In the genomic region with DNA sequence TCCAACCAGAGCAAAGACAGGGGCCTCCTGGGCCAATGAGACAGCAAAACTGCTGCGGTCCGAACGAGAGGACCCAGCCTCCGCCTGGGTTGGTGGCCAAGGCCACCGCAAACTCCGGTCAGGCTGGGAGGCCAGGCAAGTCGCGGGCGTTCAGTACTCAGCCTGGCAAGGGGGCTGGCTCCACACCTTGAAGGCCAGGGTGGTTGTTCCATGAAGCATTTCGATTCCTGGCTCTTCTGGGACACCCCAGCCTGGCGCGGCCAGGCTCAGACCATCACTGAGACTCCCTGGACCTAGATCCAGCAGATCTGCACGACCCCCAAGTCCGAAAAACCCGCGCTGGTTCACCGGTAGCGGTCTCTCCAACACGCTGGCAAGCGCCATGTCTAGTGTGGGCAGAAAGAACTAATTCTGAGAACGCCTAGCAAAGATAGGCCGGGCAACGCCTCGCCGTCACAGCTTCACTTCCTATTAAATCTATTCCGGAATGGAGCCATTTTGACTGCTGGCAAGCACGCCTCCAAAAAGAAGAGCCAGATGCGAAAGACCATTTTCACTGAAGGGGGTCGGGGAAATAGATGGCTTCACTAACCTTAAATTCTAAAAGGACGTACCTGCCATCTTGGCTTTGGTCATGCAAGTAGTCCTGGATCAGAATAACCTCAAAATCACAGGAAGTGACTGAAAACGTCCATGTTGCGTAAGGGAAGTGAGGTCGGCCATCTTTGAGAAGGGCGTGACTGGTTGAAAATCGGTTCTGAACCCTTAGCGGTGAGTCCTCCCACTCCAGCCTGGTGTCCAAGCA, we compare ENCODE assay signal across 1 cellular context.
TF ChIP-seq lines count a peak whose summit lies in the region.

A gene (minus strand): TSS at position 403 of the 805 bp plus-strand sequence. CDS start 19 bp downstream, at position 384.

TF ChIP-seq in HepG2, 621 proteins besides CTCF, POLR2A, EP300 and RAD21 (continued from another document and continues in another):
- TF ChIP-seq, protein P1, sequence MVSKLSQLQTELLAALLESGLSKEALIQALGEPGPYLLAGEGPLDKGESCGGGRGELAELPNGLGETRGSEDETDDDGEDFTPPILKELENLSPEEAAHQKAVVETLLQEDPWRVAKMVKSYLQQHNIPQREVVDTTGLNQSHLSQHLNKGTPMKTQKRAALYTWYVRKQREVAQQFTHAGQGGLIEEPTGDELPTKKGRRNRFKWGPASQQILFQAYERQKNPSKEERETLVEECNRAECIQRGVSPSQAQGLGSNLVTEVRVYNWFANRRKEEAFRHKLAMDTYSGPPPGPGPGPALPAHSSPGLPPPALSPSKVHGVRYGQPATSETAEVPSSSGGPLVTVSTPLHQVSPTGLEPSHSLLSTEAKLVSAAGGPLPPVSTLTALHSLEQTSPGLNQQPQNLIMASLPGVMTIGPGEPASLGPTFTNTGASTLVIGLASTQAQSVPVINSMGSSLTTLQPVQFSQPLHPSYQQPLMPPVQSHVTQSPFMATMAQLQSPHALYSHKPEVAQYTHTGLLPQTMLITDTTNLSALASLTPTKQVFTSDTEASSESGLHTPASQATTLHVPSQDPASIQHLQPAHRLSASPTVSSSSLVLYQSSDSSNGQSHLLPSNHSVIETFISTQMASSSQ (IDR thresholded peaks at IDR 0.05; ENCODE audit: low read depth), result peak; percentile 12; the same call in 1 of the 2 replicates
- TF ChIP-seq, protein P1 (CRISPR knock-in tag; IDR thresholded peaks at IDR 0.05; ENCODE audit: borderline replicate concordance), result peak; percentile 83; the same call in 1 of the 2 replicates
- peak; percentile 87 for TF ChIP-seq ZBTB20 (CRISPR knock-in tag; IDR thresholded peaks at IDR 0.05; ENCODE audit: borderline replicate concordance, low read depth)
- TF ChIP-seq, protein P2, sequence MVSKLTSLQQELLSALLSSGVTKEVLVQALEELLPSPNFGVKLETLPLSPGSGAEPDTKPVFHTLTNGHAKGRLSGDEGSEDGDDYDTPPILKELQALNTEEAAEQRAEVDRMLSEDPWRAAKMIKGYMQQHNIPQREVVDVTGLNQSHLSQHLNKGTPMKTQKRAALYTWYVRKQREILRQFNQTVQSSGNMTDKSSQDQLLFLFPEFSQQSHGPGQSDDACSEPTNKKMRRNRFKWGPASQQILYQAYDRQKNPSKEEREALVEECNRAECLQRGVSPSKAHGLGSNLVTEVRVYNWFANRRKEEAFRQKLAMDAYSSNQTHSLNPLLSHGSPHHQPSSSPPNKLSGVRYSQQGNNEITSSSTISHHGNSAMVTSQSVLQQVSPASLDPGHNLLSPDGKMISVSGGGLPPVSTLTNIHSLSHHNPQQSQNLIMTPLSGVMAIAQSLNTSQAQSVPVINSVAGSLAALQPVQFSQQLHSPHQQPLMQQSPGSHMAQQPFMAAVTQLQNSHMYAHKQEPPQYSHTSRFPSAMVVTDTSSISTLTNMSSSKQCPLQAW (CRISPR knock-in tag; IDR thresholded peaks at IDR 0.05), result peak; percentile 87; the same call in 1 of the 2 replicates
- TF ChIP-seq TCF7 (IDR thresholded peaks at IDR 0.05; ENCODE audit: low read depth), result no peak; the same call in 1 of the 2 replicates
- no peak; the same call in none of the 2 replicates for TF ChIP-seq ZNF3 (CRISPR knock-in tag; IDR thresholded peaks at IDR 0.05)
- peak; percentile 96; the same call in 1 of the 2 replicates for TF ChIP-seq SRY (CRISPR knock-in tag; IDR thresholded peaks at IDR 0.05)
- no peak; the same call in 1 of the 2 replicates for TF ChIP-seq ESRRA (CRISPR knock-in tag; IDR thresholded peaks at IDR 0.05; ENCODE audit: low read depth)
- TF ChIP-seq SMYD3 (CRISPR knock-in tag; IDR thresholded peaks at IDR 0.05), result peak; percentile 88
- TF ChIP-seq ZNF605 (CRISPR knock-in tag; IDR thresholded peaks at IDR 0.05), result peak; percentile 100
- TF ChIP-seq ARNT2 (CRISPR knock-in tag; IDR thresholded peaks at IDR 0.05; ENCODE audit: low read depth), result peak; percentile 68; the same call in 1 of the 2 replicates
- TF ChIP-seq CEBPG (CRISPR knock-in tag; IDR thresholded peaks at IDR 0.05), result peak; percentile 97
- TF ChIP-seq, protein P3, sequence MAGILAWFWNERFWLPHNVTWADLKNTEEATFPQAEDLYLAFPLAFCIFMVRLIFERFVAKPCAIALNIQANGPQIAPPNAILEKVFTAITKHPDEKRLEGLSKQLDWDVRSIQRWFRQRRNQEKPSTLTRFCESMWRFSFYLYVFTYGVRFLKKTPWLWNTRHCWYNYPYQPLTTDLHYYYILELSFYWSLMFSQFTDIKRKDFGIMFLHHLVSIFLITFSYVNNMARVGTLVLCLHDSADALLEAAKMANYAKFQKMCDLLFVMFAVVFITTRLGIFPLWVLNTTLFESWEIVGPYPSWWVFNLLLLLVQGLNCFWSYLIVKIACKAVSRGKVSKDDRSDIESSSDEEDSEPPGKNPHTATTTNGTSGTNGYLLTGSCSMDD (CRISPR knock-in tag; IDR thresholded peaks at IDR 0.05), result 0 out of 2 replicates have a peak, but pooled peaks have one; percentile 76
- TF ChIP-seq, protein P4, sequence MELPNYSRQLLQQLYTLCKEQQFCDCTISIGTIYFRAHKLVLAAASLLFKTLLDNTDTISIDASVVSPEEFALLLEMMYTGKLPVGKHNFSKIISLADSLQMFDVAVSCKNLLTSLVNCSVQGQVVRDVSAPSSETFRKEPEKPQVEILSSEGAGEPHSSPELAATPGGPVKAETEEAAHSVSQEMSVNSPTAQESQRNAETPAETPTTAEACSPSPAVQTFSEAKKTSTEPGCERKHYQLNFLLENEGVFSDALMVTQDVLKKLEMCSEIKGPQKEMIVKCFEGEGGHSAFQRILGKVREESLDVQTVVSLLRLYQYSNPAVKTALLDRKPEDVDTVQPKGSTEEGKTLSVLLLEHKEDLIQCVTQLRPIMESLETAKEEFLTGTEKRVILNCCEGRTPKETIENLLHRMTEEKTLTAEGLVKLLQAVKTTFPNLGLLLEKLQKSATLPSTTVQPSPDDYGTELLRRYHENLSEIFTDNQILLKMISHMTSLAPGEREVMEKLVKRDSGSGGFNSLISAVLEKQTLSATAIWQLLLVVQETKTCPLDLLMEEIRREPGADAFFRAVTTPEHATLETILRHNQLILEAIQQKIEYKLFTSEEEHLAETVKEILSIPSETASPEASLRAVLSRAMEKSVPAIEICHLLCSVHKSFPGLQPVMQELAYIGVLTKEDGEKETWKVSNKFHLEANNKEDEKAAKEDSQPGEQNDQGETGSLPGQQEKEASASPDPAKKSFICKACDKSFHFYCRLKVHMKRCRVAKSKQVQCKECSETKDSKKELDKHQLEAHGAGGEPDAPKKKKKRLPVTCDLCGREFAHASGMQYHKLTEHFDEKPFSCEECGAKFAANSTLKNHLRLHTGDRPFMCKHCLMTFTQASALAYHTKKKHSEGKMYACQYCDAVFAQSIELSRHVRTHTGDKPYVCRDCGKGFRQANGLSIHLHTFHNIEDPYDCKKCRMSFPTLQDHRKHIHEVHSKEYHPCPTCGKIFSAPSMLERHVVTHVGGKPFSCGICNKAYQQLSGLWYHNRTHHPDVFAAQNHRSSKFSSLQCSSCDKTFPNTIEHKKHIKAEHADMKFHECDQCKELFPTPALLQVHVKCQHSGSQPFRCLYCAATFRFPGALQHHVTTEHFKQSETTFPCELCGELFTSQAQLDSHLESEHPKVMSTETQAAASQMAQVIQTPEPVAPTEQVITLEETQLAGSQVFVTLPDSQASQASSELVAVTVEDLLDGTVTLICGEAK (IDR thresholded peaks at IDR 0.05), result no peak
- TF ChIP-seq, protein P4 (CRISPR knock-in tag; IDR thresholded peaks at IDR 0.05), result peak; percentile 96
- TF ChIP-seq, protein P5, sequence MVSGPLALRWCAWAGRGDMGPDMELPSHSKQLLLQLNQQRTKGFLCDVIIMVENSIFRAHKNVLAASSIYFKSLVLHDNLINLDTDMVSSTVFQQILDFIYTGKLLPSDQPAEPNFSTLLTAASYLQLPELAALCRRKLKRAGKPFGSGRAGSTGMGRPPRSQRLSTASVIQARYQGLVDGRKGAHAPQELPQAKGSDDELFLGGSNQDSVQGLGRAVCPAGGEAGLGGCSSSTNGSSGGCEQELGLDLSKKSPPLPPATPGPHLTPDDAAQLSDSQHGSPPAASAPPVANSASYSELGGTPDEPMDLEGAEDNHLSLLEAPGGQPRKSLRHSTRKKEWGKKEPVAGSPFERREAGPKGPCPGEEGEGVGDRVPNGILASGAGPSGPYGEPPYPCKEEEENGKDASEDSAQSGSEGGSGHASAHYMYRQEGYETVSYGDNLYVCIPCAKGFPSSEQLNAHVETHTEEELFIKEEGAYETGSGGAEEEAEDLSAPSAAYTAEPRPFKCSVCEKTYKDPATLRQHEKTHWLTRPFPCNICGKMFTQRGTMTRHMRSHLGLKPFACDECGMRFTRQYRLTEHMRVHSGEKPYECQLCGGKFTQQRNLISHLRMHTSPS (CRISPR knock-in tag; IDR thresholded peaks at IDR 0.05; ENCODE audit: low read depth), result peak; percentile 0; the same call in 1 of the 2 replicates
- TF ChIP-seq, protein P6, sequence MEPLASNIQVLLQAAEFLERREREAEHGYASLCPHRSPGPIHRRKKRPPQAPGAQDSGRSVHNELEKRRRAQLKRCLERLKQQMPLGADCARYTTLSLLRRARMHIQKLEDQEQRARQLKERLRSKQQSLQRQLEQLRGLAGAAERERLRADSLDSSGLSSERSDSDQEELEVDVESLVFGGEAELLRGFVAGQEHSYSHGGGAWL (CRISPR knock-in tag; IDR thresholded peaks at IDR 0.05), result peak; percentile 93
- peak; percentile 79 for TF ChIP-seq ZNF12 (CRISPR knock-in tag; IDR thresholded peaks at IDR 0.05)
- TF ChIP-seq ZNF737 (CRISPR knock-in tag; IDR thresholded peaks at IDR 0.05; ENCODE audit: borderline replicate concordance), result peak; percentile 99; the same call in 1 of the 2 replicates
- peak; percentile 93 for TF ChIP-seq THAP11 (CRISPR knock-in tag; IDR thresholded peaks at IDR 0.05)
- TF ChIP-seq POLR2AphosphoS5 (IDR thresholded peaks at IDR 0.05; ENCODE audit: low read depth, low read length), result peak; percentile 99
- TF ChIP-seq KLF15 (CRISPR knock-in tag; IDR thresholded peaks at IDR 0.05; ENCODE audit: borderline replicate concordance), result peak; percentile 91; the same call in 1 of the 2 replicates
- TF ChIP-seq NR2C2 (CRISPR knock-in tag; IDR thresholded peaks at IDR 0.05; ENCODE audit: borderline replicate concordance), result peak; percentile 97
- peak; percentile 53 for TF ChIP-seq SIX1 (CRISPR knock-in tag; IDR thresholded peaks at IDR 0.05; ENCODE audit: borderline replicate concordance)
- TF ChIP-seq, protein P7, sequence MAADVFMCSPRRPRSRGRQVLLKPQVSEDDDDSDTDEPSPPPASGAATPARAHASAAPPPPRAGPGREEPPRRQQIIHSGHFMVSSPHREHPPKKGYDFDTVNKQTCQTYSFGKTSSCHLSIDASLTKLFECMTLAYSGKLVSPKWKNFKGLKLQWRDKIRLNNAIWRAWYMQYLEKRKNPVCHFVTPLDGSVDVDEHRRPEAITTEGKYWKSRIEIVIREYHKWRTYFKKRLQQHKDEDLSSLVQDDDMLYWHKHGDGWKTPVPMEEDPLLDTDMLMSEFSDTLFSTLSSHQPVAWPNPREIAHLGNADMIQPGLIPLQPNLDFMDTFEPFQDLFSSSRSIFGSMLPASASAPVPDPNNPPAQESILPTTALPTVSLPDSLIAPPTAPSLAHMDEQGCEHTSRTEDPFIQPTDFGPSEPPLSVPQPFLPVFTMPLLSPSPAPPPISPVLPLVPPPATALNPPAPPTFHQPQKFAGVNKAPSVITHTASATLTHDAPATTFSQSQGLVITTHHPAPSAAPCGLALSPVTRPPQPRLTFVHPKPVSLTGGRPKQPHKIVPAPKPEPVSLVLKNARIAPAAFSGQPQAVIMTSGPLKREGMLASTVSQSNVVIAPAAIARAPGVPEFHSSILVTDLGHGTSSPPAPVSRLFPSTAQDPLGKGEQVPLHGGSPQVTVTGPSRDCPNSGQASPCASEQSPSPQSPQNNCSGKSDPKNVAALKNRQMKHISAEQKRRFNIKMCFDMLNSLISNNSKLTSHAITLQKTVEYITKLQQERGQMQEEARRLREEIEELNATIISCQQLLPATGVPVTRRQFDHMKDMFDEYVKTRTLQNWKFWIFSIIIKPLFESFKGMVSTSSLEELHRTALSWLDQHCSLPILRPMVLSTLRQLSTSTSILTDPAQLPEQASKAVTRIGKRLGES (CRISPR knock-in tag; IDR thresholded peaks at IDR 0.05; ENCODE audit: borderline replicate concordance), result 0 out of 2 replicates have a peak, but pooled peaks have one; percentile 37
- TF ChIP-seq ZNF225 (CRISPR knock-in tag; IDR thresholded peaks at IDR 0.05), result peak; percentile 88
- peak; percentile 93 for TF ChIP-seq ZSCAN12 (CRISPR knock-in tag; IDR thresholded peaks at IDR 0.05)
- peak; percentile 99; the same call in 1 of the 2 replicates for TF ChIP-seq CAMTA2 (CRISPR knock-in tag; IDR thresholded peaks at IDR 0.05; ENCODE audit: borderline replicate concordance)
